In the genomic region with DNA sequence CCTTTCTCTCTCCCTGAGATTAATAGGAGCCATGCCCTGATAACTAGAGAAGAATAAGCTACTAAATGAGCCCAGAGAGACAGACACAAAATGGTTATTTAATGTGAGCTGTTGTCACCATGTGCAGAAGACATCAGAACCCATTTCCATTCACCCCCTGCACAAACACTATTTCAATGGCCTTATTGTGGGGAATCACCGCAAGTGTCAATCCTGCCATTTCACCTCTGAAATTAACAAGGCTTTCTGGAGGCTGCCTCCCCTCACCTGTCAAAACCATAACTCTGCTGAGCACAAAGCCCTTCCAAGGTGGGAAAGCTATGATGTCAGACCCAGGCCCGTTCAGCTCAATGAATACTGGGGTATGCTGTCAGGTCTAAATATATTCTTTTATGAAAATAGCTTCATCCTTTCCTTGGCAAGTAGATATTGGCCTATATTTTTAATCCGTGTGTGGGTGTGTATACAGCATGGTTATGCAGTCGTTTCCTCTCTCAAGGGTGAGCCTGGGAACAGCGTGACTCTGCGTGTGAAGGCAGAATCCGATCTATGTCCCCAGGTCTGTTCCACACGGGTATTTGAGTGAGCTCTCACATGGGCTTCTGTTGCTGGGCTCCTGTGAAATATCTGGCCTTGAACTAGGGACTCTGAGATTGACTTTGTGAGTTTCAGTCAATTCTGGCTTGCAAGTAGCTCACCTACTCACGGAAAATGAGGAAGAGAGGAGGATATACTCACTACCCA, we compare ENCODE assay signal across 30 cellular contexts.
"Had no signal": no experiment of that assay in that cellular context is flagged by ENCODE, and none has a peak within 500 bp of the region (broad histone marks: within the 10 kb centered on the region; RNA-seq: fewer than 3 reads in every experiment).

No MANE protein-coding gene starts in this region.

- H3K9ac ChIP-seq: KMS-11 had no signal

- H3K4me2 ChIP-seq: KMS-11 had no signal

- DNase-seq: activated CD4-positive, alpha-beta T cell treated with anti-CD3 and anti-CD28 coated beads for 1 hour; activated CD4-positive, alpha-beta T cell treated with anti-CD3 and anti-CD28 coated beads, Interleukin-2, amount 10 ng/mL, durations not matched to agents 24 days and 14 days; activated CD4-positive, alpha-beta T cell treated with anti-CD3 and anti-CD28 coated beads, Interleukin-2, amount 50 U/mL, for 4 hours; activated CD4-positive, CD25-positive, alpha-beta regulatory T cell; activated CD8-positive, alpha-beta T cell treated with anti-CD3 and anti-CD28 coated beads for 36 hours; activated effector memory CD4-positive, alpha-beta T cell treated with anti-CD3 and anti-CD28 coated beads, Interleukin-2, amount 50 U/mL, for 16 hours; activated naive CD4-positive, alpha-beta T cell; activated naive CD4-positive, alpha-beta T cell treated with anti-CD3 and anti-CD28 coated beads, Interleukin-2, amount 50 U/mL, for 16 hours; activated naive CD8-positive, alpha-beta T cell treated with anti-CD3 and anti-CD28 coated beads for 36 hours; activated T-cell treated with anti-CD3 and anti-CD28 coated beads, Interleukin-2, amount 50 U/mL, for 1 hour; activated T-cell treated with anti-CD3 and anti-CD28 coated beads, Interleukin-2, amount 50 U/mL, for 72 hours; amniotic stem cell; NCI-H1092 treated with DMSO at 0.1 percent for 48 hours; NCI-H1417; NCI-H146; NCI-H187; NCI-H2029 treated with DMSO at 0.1 percent for 48 hours; NCI-H2171 treated with DMSO at 0.1 percent for 48 hours; NCI-H2227 treated with DMSO at 0.1 percent for 48 hours; NCI-H446; NCI-H510A treated with DMSO at 0.1 percent for 48 hours; NCI-H526 treated with DMSO at 0.1 percent for 48 hours; SHP77; SJCRH30; T1000; WERI-Rb-1 had no signal

- H3K9me3 ChIP-seq: ascending aorta, SJCRH30 had no signal

- H3K27me3 ChIP-seq: ascending aorta, cardiac muscle cell, SJCRH30 had no signal

- H3K4me3 ChIP-seq: ascending aorta, cardiac muscle cell, SJCRH30, SK-N-MC had no signal

- H3K27ac ChIP-seq: ascending aorta, cardiac muscle cell, KMS-11, SJCRH30, SK-N-MC, WERI-Rb-1 had no signal

- H3K36me3 ChIP-seq: ascending aorta, cardiac muscle cell, SJCRH30, WERI-Rb-1 had no signal
